In the genomic region with DNA sequence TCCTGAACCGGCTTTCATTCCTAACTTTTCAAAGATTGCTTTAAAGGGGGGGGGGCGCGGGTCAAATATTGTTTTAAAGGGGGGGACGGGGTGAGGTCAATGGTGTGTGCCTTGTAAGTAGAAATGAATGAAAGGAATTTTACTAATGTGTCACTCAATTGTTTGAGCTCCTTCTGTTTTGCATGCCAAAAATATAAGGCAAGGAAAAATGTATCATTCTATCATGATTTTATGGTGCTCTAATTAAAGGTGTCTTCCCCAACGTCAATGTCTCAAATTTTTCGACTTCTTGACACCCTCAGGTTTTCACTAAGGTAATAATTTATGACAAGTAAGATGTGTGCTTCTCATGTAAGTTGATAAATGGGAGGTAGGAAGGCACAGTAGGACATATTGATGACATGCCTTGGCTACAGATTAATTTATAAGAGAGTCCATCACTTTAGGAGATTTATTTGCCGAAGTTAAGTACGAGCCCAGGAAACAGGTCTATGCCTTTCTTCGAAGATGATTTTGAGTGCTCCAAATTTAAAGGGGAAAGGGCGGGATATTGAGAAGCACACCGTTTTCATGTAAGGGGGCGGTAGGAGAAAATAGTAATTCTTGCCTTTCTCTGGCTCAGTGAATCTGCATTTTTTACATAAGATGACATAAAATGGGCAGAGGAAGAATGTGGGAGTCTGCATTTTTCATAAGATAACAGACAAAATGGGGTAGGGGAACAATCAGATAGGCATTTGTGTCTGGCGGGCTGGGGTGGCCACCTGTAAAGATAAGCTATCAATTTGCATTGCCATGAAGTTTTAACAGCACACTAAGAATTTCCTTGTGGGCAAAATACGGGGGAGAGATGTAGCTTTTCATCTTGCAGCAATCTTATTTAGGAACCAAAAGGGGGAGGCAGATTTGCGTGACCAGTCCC, we compare ENCODE assay signal across 8 cellular contexts. TPM values are rescaled to one million over a fixed set of nuclear protein-coding genes. Genes with fewer than 3 reads are reported as not detected.
DNase-seq lines count a peak whose midpoint lies in the region; ATAC-seq and TF ChIP-seq lines count a peak whose summit lies in the region.

No MANE protein-coding gene starts in this region.

- no peak overlapping the region for H3K9ac ChIP-seq in muscle layer of colon (ENCODE audit: low read length)

- intact Hi-C loops in mucosa of descending colon (cut with DNase I, micrococcal nuclease) = no loop called here

- no peak for TF ChIP-seq CTCF in mucosa of descending colon (IDR thresholded peaks at IDR 0.05)

- DNase-seq in ACHN (peak; percentile 39), Kasumi-1 (lab: John Stamatoyannopoulos, UW) (no peak), mucosa of descending colon (no peak)
- DNase-seq in Jurkat, Clone E6-1 (ENCODE audit: low read depth, low spot score) = no peak
- peak; percentile 2 for DNase-seq in central memory CD4-positive, alpha-beta T cell
- no peak for DNase-seq in activated effector memory CD4-positive, alpha-beta T cell treated with Interleukin-2 at 50 U/mL for 16 hours

- H3K4me3 ChIP-seq in Jurkat, Clone E6-1 (ENCODE audit: low read length) = peak overlapping the region; percentile 99
- H3K4me3 ChIP-seq in muscle layer of colon (ENCODE audit: low read depth in 1 of 2, low read length in 2 of 2) (peak overlapping the region; percentile 47 to 73), mucosa of descending colon (no peak overlapping the region)

- H3K4me1 ChIP-seq in muscle layer of colon (ENCODE audit: insufficient read depth, low read length) = peaks cover 17% of the 10 kb centered on the region
- peaks cover 16% of the 10 kb centered on the region for H3K4me1 ChIP-seq in mucosa of descending colon (ENCODE audit: low read depth)

- in situ Hi-C loops in ACHN (cut with HindIII; ENCODE audit: low pct_ligation_motif_present, low pct_unique_long_range_greater_than_20kb, low sequenced_read_pairs) = no loop called here

- H3K36me3 ChIP-seq in muscle layer of colon (ENCODE audit: insufficient read depth, low read length) (no peaks in the 10 kb centered on the region), mucosa of descending colon (ENCODE audit: low read depth) (no peaks in the 10 kb centered on the region)

- peak overlapping the region; percentile 54 for H3K27ac ChIP-seq in muscle layer of colon (ENCODE audit: low read depth, low read length)

- H3K9me3 ChIP-seq in muscle layer of colon (ENCODE audit: low read length) (no peaks in the 10 kb centered on the region), mucosa of descending colon (no peaks in the 10 kb centered on the region)

- H3K27me3 ChIP-seq in muscle layer of colon (ENCODE audit: control insufficient read depth in 1 of 2, insufficient read depth in 2 of 2, low read length in 2 of 2) = no peaks in the 10 kb centered on the region

- ATAC-seq in HG03520 (IDR thresholded peaks at IDR 0.05; ENCODE audit: unreplicated experiment) = no peak
- ATAC-seq in mucosa of descending colon = no peak

RNA-seq across cellular contexts. Expression of a gene that starts 1.2 kb away (rescaled TPM):
- 24.9 TPM for polyA plus RNA-seq in Jurkat, Clone E6-1 (2012; ENCODE audit: insufficient read depth, insufficient read length)
- total RNA-seq in mucosa of descending colon = 10 to 100 TPM; 42.6 to 51.4 (median 51.2) TPM

Comparison
In these comparisons a context has a peak if more than half of its experiments do, and no peak if none do; other contexts are left out.
1. DNase-seq: peak in ACHN (single experiment) and central memory CD4-positive, alpha-beta T cell (single experiment); none in Jurkat, Clone E6-1 (single experiment), Kasumi-1 (0 of 2), mucosa of descending colon (0 of 3) and activated effector memory CD4-positive, alpha-beta T cell treated with Interleukin-2 at 50 U/mL for 16 hours (single experiment).